Comparison of ENCODE assay signal across 21 cellular contexts in genomic region chr12:132456944-132457495, GRCh38.
"Had no signal": no experiment of that assay in that cellular context is flagged by ENCODE, and none has a peak within 500 bp of the region (broad histone marks: within the 10 kb centered on the region; RNA-seq: fewer than 3 reads in every experiment).

No MANE protein-coding gene starts in this region.

- H3K27ac ChIP-seq: coronary artery, esophagus muscularis mucosa, gastrocnemius medialis, parathyroid adenoma, thyroid gland had no signal

- H3K9ac ChIP-seq: parathyroid adenoma had no signal

- H3K4me1 ChIP-seq: esophagus muscularis mucosa, gastrocnemius medialis, thyroid gland had no signal

- H3K27me3 ChIP-seq: thyroid gland had no signal

- ATAC-seq: gastrocnemius medialis; natural killer cell treated with Interleukin-12 subunit alpha and Interleukin-12 subunit beta and Interleukin-15 and Interleukin-18, amount 100 ng/mL, for 72 hours; stimulated activated naive CD8-positive, alpha-beta T cell treated with anti-CD3 and anti-CD28 coated beads, Interleukin-15, Interleukin-2, amounts not matched to agents 100 U/mL and 50 U/mL, for 24 hours had no signal

- H2AFZ ChIP-seq: parathyroid adenoma had no signal

- H3K9me3 ChIP-seq: gastrocnemius medialis, thyroid gland had no signal

- H3K4me3 ChIP-seq: coronary artery, esophagus muscularis mucosa, gastrocnemius medialis, thyroid gland had no signal

- DNase-seq: activated B cell treated with CpG ODN at 0.5 μM for 24 hours; activated CD4-positive, alpha-beta memory T cell treated with anti-CD3 and anti-CD28 coated beads for 36 hours; activated CD4-positive, alpha-beta T cell treated with anti-CD3 and anti-CD28 coated beads for 4 hours; activated effector memory CD4-positive, alpha-beta T cell treated with Interleukin-2 at 50 U/mL for 16 hours; activated naive CD4-positive, alpha-beta T cell treated with anti-CD3 and anti-CD28 coated beads for 36 hours; activated naive CD8-positive, alpha-beta T cell treated with anti-CD3 and anti-CD28 coated beads, Interleukin-2, amount 10 ng/mL, durations not matched to agents 7 days and 5 days; activated T-cell treated with anti-CD3 and anti-CD28 coated beads, Interleukin-2, amount 50 U/mL, for 48 hours; amniotic stem cell; gastrocnemius medialis; hypothalamus; nucleus accumbens; stimulated activated CD4-positive, alpha-beta T cell treated with anti-CD3 and anti-CD28 coated beads, Interleukin-4, amount 100 ng/mL, for 1 hour; stimulated activated naive CD8-positive, alpha-beta T cell treated with anti-CD3 and anti-CD28 coated beads, Interleukin-15, Interleukin-2, amounts not matched to agents 100 U/mL and 50 U/mL, for 24 hours; substantia nigra; T-helper 1 cell; T-helper 9 cell; thyroid gland had no signal

- H3K36me3 ChIP-seq: esophagus muscularis mucosa, gastrocnemius medialis, thyroid gland had no signal
